In genomic region chr14:61694830-61695694, GRCh38 we compare ENCODE assay signal across 8 cellular contexts. TPM values are rescaled to one million over a fixed set of nuclear protein-coding genes. Genes with fewer than 3 reads are reported as not detected.
DNase-seq lines count a peak whose midpoint lies in the region; ATAC-seq and TF ChIP-seq lines count a peak whose summit lies in the region.

Gene HIF1A (plus strand): TSS chr14:61695513. CDS start chr14:61695805, 292 bp downstream.

- H2AFZ ChIP-seq in IMR-90 (replicated peaks; ENCODE audit: low read length, poor library complexity): peak within 1 kb of the TSS; percentile 92

- H2BK15ac ChIP-seq in IMR-90 (ENCODE audit: low read depth, low read length): peak within 1 kb of the TSS; percentile 79; the same call in 2 of the 3 replicates

- DNase-seq in DMS 273 treated with DMSO at 0.1 percent for 48 hours (lab: John Stamatoyannopoulos, UW): peak; percentile 95
- DNase-seq in IMR-90: peak; percentile 99
- peak; percentile 97 for DNase-seq in OCI-M1 (lab: John Stamatoyannopoulos, UW)
- DNase-seq in activated T-cell treated with anti-CD3 and anti-CD28 coated beads for 4 hours: peak; percentile 88
- DNase-seq in epidermal melanocyte (ENCODE audit: insufficient read length, low spot score): peak; percentile 83
- peak; percentile 94 for DNase-seq in middle frontal gyrus (ENCODE audit: extremely low spot score, low spot score)
- DNase-seq in stimulated activated CD8-positive, alpha-beta memory T cell treated with anti-CD3 and anti-CD28 coated beads, Interleukin-2, amount 100 ng/mL, for 48 hours (ENCODE audit: low read depth in 2 of 2): peak; percentile 90 to 93

- TF ChIP-seq CTCF in IMR-90 (conservative IDR thresholded peaks at IDR 0.05; ENCODE audit: low read depth, low read length): peak; percentile 30; the same call in 1 of the 2 replicates

- H4K91ac ChIP-seq in IMR-90 (ENCODE audit: insufficient read depth, low read depth, low read length): peak within 1 kb of the TSS; percentile 84

- peaks cover 0 to 3% of the 10 kb centered on the region in 2 experiments; a peak in 2 of 4 replicates for H3K79me1 ChIP-seq in IMR-90 (ENCODE audit: low read depth in 1 of 2, low read length in 2 of 2)

- intact Hi-C loops in IMR-90 (cut with micrococcal nuclease): loop anchor here (1.0 to 5.0 kb wide), 4 partner anchors 74 to 142 kb away; no protein-coding TSS in a partner anchor

- peak within 1 kb of the TSS; percentile 76 for H3K18ac ChIP-seq in IMR-90 (ENCODE audit: low read depth, low read length)

- peak within 1 kb of the TSS; percentile 53 to 94; a peak in 3 of 4 replicates for H4K8ac ChIP-seq in IMR-90 (ENCODE audit: low read depth in 2 of 2, low read length in 2 of 2)

- H2AK5ac ChIP-seq in IMR-90 (ENCODE audit: low read depth, low read length): peak within 1 kb of the TSS; percentile 88

- peak within 1 kb of the TSS; percentile 81 for H3K23ac ChIP-seq in IMR-90 (ENCODE audit: low read depth, low read length)

- peak within 1 kb of the TSS; percentile 73 for H3K14ac ChIP-seq in IMR-90 (replicated peaks; ENCODE audit: low read depth, low read length)

- POLR2A ChIA-PET in IMR-90 (lab: Charles Lee; ENCODE audit: unreplicated experiment): interaction anchor here (0.5 to 1.3 kb wide), 5 partner anchors 11 to 148 kb away, joined by 3 to 7 read pairs (median 5); no protein-coding TSS in a partner anchor

- TF ChIP-seq RAD21 in IMR-90 (IDR thresholded peaks at IDR 0.05; ENCODE audit: low read length): peak; percentile 48

- H4K20me1 ChIP-seq in IMR-90 (ENCODE audit: insufficient read depth, low read length): peaks cover 43% of the 10 kb centered on the region

- H3K4me3 ChIP-seq in IMR-90 (ENCODE audit: insufficient read depth, low read depth, low read length): peak within 1 kb of the TSS; percentile 94

- peak within 1 kb of the TSS; percentile 58 for H4K5ac ChIP-seq in IMR-90 (ENCODE audit: low read depth, low read length)

- TF ChIP-seq POLR2A in IMR-90 (IDR thresholded peaks at IDR 0.05; ENCODE audit: low read depth, low read length): peak; percentile 97

- H3K4me1 ChIP-seq in IMR-90 (ENCODE audit: control insufficient read depth, insufficient read depth, low read length): no peaks in the 10 kb centered on the region; the same call in none of the 2 replicates

- ATAC-seq in GM21528 (IDR thresholded peaks at IDR 0.05; ENCODE audit: low FRiP score, unreplicated experiment) (peak; percentile 93), IMR-90 (ENCODE audit: low read depth) (peak; percentile 94)

- peak within 1 kb of the TSS; percentile 90 for H3K27ac ChIP-seq in IMR-90 (ENCODE audit: insufficient read depth, low read length)

- CTCF ChIA-PET in IMR-90 (lab: Yijun Ruan, JAX): interaction anchor here (1.5 kb wide), 1 partner anchor 132 kb away, joined by 4 read pairs; no protein-coding TSS in a partner anchor

- H3K9me1 ChIP-seq in IMR-90 (ENCODE audit: insufficient read depth, low read length): no peaks in the 10 kb centered on the region

- no peaks in the 10 kb centered on the region; the same call in 1 of the 2 replicates for H3K36me3 ChIP-seq in IMR-90 (ENCODE audit: control insufficient read depth, insufficient read depth, low read length)

- peak within 1 kb of the TSS; percentile 97 for H3K9ac ChIP-seq in IMR-90 (ENCODE audit: low read depth, low read length)

- H2BK5ac ChIP-seq in IMR-90 (ENCODE audit: low read depth, low read length, poor library complexity, severe bottlenecking): peak within 1 kb of the TSS; percentile 90

- peak within 1 kb of the TSS; percentile 97 for H2AK9ac ChIP-seq in IMR-90 (replicated peaks; ENCODE audit: low read depth, low read length, poor library complexity)

- dilution Hi-C loops in IMR-90 (cut with HindIII; ENCODE audit: low sequenced_read_pairs, unreplicated experiment): no loop called here

- in situ Hi-C loops in IMR-90 (cut with MboI; ENCODE audit: low sequenced_read_pairs): no loop called here

- WGBS in IMR-90 (ENCODE audit: extremely low coverage in 2 of 2, insufficient read length in 1 of 2), 2 experiments: 3% methylated on average over 13 of the region's 68 CpGs; no CpG with 5 or more reads in 1 of the 2 experiments

- peak within 1 kb of the TSS; percentile 84 for H3K4ac ChIP-seq in IMR-90 (ENCODE audit: low read depth, low read length)

- H3K9me3 ChIP-seq in IMR-90 (ENCODE audit: control insufficient read depth, insufficient read depth, low read length): no peaks in the 10 kb centered on the region

- H3K56ac ChIP-seq in IMR-90 (ENCODE audit: extremely low read depth, insufficient read depth, low read length): peak within 1 kb of the TSS; percentile 90

- H2BK120ac ChIP-seq in IMR-90 (ENCODE audit: low read depth, low read length): peak within 1 kb of the TSS; percentile 70

- no TSS peak for BruUV-seq in IMR-90 (replicated peaks; lab: Mats Ljungman, UMichigan)

- peak within 1 kb of the TSS; percentile 91 for H3K4me2 ChIP-seq in IMR-90 (ENCODE audit: low read depth, low read length)

- no peaks in the 10 kb centered on the region for H3K27me3 ChIP-seq in IMR-90 (ENCODE audit: control insufficient read depth, insufficient read depth, low read length)

- peak within 1 kb of the TSS; percentile 30; the same call in 1 of the 2 replicates for H2BK20ac ChIP-seq in IMR-90 (ENCODE audit: low read depth, low read length)

TF ChIP-seq in IMR-90, 13 proteins besides CTCF, POLR2A, EP300 and RAD21:
- TF ChIP-seq ELK1 (IDR thresholded peaks at IDR 0.05; ENCODE audit: borderline replicate concordance, low read depth, low read length): no peak
- peak; percentile 94 for TF ChIP-seq MAZ (IDR thresholded peaks at IDR 0.05; ENCODE audit: borderline replicate concordance, low read depth, low read length)
- no peak for TF ChIP-seq CEBPB (IDR thresholded peaks at IDR 0.05; ENCODE audit: low read depth, low read length)
- TF ChIP-seq MAFK (IDR thresholded peaks at IDR 0.05; ENCODE audit: low read depth, low read length): no peak
- TF ChIP-seq NFE2L2 (IDR thresholded peaks at IDR 0.05; ENCODE audit: low read depth, low read length): 0 out of 2 replicates have a peak, but pooled peaks have one; percentile 0
- no peak for TF ChIP-seq RFX5 (IDR thresholded peaks at IDR 0.05; ENCODE audit: low read depth, low read length)
- TF ChIP-seq FOS (IDR thresholded peaks at IDR 0.05; ENCODE audit: low read depth, low read length): 0 out of 2 replicates have a peak, but pooled peaks have one; percentile 11
- peak; percentile 42; the same call in 1 of the 2 replicates for TF ChIP-seq MXI1 (IDR thresholded peaks at IDR 0.05; ENCODE audit: borderline replicate concordance, low read depth, low read length)
- peak; percentile 99 for TF ChIP-seq BHLHE40 (IDR thresholded peaks at IDR 0.05; ENCODE audit: low read depth, low read length)
- TF ChIP-seq USF2 (IDR thresholded peaks at IDR 0.05; ENCODE audit: low read depth, low read length): peak; percentile 97
- no peak for TF ChIP-seq RCOR1 (IDR thresholded peaks at IDR 0.05; ENCODE audit: insufficient replicate concordance, low read length)
- peak; percentile 42 for TF ChIP-seq SMC3 (IDR thresholded peaks at IDR 0.05; ENCODE audit: low read depth, low read length)
- TF ChIP-seq CHD1 (IDR thresholded peaks at IDR 0.05; ENCODE audit: low read depth, low read length): peak; percentile 32; the same call in 1 of the 2 replicates

RNA-seq across cellular contexts. Expression of gene HIF1A, which starts in this region (rescaled TPM):
- total RNA-seq in IMR-90 (2012; rRNA removed): 301 and 493 TPM in 2 replicates
- polyA plus RNA-seq in IMR-90 (2012; rRNA removed): 86.9 and 128 TPM in 2 replicates
- 20.1 and 33.1 TPM in 2 replicates for polyA plus RNA-seq in IMR-90 (2012; cell fraction: cytosol; rRNA removed)
- polyA plus RNA-seq in IMR-90 (2012; cell fraction: nucleus; rRNA removed; ENCODE audit: low replicate concordance): 16.8 and 161 TPM in 2 replicates

Comparison
In these comparisons a context has a peak if more than half of its experiments do, and no peak if none do; other contexts are left out.
1. Peak in every context shown above with its lines: DNase-seq, ATAC-seq, H3K4me3 ChIP-seq and H3K27ac ChIP-seq.